ENCODE assay signal across 9 cellular contexts in the genomic region with DNA sequence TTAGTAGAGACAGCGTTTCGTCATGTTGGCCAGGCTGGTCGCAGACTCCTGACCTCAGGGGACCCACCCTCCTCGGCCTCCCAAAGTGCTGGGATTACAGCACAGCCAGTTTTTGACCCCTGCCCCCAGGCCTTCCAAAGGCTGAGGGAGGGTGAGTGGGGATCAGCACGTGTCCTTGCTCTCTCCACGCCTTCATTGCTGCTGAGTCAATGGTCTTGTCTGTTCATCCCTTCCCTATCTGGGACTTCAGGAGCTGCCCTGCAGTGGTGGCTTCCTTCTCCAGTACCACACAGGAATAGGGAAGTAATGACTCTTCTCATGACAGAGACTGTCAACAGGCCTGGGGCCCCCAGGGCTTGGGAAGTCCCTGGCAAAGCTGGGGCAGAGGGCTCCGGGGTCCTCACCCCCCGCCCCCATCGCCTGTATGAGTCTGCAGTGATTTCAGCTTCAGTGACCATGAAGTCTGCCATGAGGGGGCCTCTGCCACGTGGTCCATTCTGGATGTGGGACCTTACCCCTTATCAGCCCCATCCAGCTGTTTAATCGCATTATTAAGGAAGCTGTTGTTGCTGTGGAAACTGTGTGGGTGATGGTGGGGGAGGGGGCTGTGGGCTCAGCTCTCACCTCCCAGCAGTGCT. TPM values are rescaled to one million over a fixed set of nuclear protein-coding genes. Genes with fewer than 3 reads are reported as not detected.
A peak's percentile ranks its signal among the peaks of the same experiment; 100 is the strongest.
DNase-seq lines count a peak whose midpoint lies in the region; ATAC-seq and TF ChIP-seq lines count a peak whose summit lies in the region.
"Had no signal": no experiment of that assay in that cellular context is flagged by ENCODE, and none has a peak within 500 bp of the region (broad histone marks: within the 10 kb centered on the region; RNA-seq: fewer than 3 reads in every experiment).

No MANE protein-coding gene starts in this region.

- no peak for TF ChIP-seq CTCF in esophagus squamous epithelium (IDR thresholded peaks at IDR 0.05)
- TF ChIP-seq CTCF in neural progenitor cell (IDR thresholded peaks at IDR 0.05), result no peak
- TF ChIP-seq CTCF in ovary (IDR thresholded peaks at IDR 0.05), result no peak

- TF ChIP-seq POLR2A in esophagus squamous epithelium (IDR thresholded peaks at IDR 0.05) (no peak), ovary (IDR thresholded peaks at IDR 0.05) (no peak)

- H3K36me3 ChIP-seq in esophagus squamous epithelium, result no peaks in the 10 kb centered on the region
- H3K36me3 ChIP-seq in neural progenitor cell, result no peaks in the 10 kb centered on the region
- no peaks in the 10 kb centered on the region for H3K36me3 ChIP-seq in ovary

- no peak overlapping the region for H3K4me3 ChIP-seq in esophagus squamous epithelium
- H3K4me3 ChIP-seq in neural progenitor cell, result no peak overlapping the region
- H3K4me3 ChIP-seq in ovary, result no peak overlapping the region

- peak overlapping the region; percentile 37 for H3K27ac Mint-ChIP-seq in neural progenitor cell
- H3K27ac Mint-ChIP-seq in activated CD4-positive, alpha-beta memory T cell treated with anti-CD3 and anti-CD28 coated beads for 36 hours, result no peak overlapping the region

- H3K4me3 Mint-ChIP-seq in neural progenitor cell, result no peak overlapping the region
- H3K4me3 Mint-ChIP-seq in activated CD4-positive, alpha-beta memory T cell treated with anti-CD3 and anti-CD28 coated beads for 36 hours, result no peak overlapping the region

- peaks cover 20% of the 10 kb centered on the region for H3K4me1 Mint-ChIP-seq in neural progenitor cell
- H3K4me1 Mint-ChIP-seq in activated CD4-positive, alpha-beta memory T cell treated with anti-CD3 and anti-CD28 coated beads for 36 hours (ENCODE audit: low read depth), result no peaks in the 10 kb centered on the region

- ATAC-seq in HG03045 (IDR thresholded peaks at IDR 0.05; ENCODE audit: unreplicated experiment), result no peak

- H3K4me1 ChIP-seq in esophagus squamous epithelium (peaks cover 36 to 80% (median 40%) of the 10 kb centered on the region in 3 donors), neural progenitor cell (peaks cover 14% of the 10 kb centered on the region), ovary (ENCODE audit: insufficient read depth) (peaks cover 17% of the 10 kb centered on the region)

- H2AFZ ChIP-seq in neural progenitor cell (replicated peaks), result no peak overlapping the region

- H3K27me3 ChIP-seq in esophagus squamous epithelium (peaks cover 0 to 22% (median 0%) of the 10 kb centered on the region in 4 donors), neural progenitor cell (peaks cover 24% of the 10 kb centered on the region), ovary (no peaks in the 10 kb centered on the region)

- no peaks in the 10 kb centered on the region for H3K79me2 ChIP-seq in neural progenitor cell (ENCODE audit: low read depth)

- no peaks in the 10 kb centered on the region for H4K20me1 ChIP-seq in neural progenitor cell (ENCODE audit: low read depth)

- H3F3A ChIP-seq in neural progenitor cell (ENCODE audit: low read depth), result peaks cover 6% of the 10 kb centered on the region

- CTCF ChIA-PET in activated CD4-positive, alpha-beta memory T cell treated with anti-CD3 and anti-CD28 coated beads for 36 hours (lab: Charles Lee), result interaction anchor here (0.8 to 1.7 kb wide), 4 partner anchors 11 to 243 kb away, joined by 3 to 8 read pairs (median 3); a partner anchor contains a TSS

- peaks cover 18% of the 10 kb centered on the region for H3K27me3 Mint-ChIP-seq in neural progenitor cell (ENCODE audit: insufficient read depth, low read depth)
- peaks cover 29% of the 10 kb centered on the region for H3K27me3 Mint-ChIP-seq in activated CD4-positive, alpha-beta memory T cell treated with anti-CD3 and anti-CD28 coated beads for 36 hours

- peak; percentile 36 for DNase-seq in Daoy (ENCODE audit: low read depth)
- DNase-seq in RPMI7951 (ENCODE audit: low read depth), result peak; percentile 74
- no peak for DNase-seq in esophagus squamous epithelium (lab: John Stamatoyannopoulos, UW)
- DNase-seq in neural progenitor cell (ENCODE audit: low spot score), result no peak
- no peak for DNase-seq in ovary
- no peak for DNase-seq in activated CD4-positive, alpha-beta memory T cell treated with anti-CD3 and anti-CD28 coated beads for 36 hours
- no peak for DNase-seq in stimulated activated CD4-positive, alpha-beta T cell treated with anti-CD3 and anti-CD28 coated beads, Interleukin-2, amount 100 ng/mL, for 48 hours
- DNase-seq: MM.1S had no signal

- no peak overlapping the region for H3K4me2 ChIP-seq in neural progenitor cell

- no peaks in the 10 kb centered on the region for H3K9me3 Mint-ChIP-seq in neural progenitor cell
- no peaks in the 10 kb centered on the region for H3K9me3 Mint-ChIP-seq in activated CD4-positive, alpha-beta memory T cell treated with anti-CD3 and anti-CD28 coated beads for 36 hours

- TF ChIP-seq EP300 in ovary (IDR thresholded peaks at IDR 0.05), result no peak

- peak overlapping the region; percentile 4 to 84 (median 60) for H3K27ac ChIP-seq in esophagus squamous epithelium
- H3K27ac ChIP-seq in neural progenitor cell, result no peak overlapping the region
- no peak overlapping the region for H3K27ac ChIP-seq in ovary

- POLR2A ChIA-PET in activated CD4-positive, alpha-beta memory T cell treated with anti-CD3 and anti-CD28 coated beads for 36 hours (lab: Charles Lee), result no interaction called here

- 38 to 39% methylated on average over 6 to 9 of the region's 11 CpGs for WGBS in esophagus squamous epithelium, 2 donors
- 51 to 60% (median 51%) methylated on average over 11 of the region's 11 CpGs for WGBS in ovary, 3 donors

- H3K9ac ChIP-seq in neural progenitor cell, result no peak overlapping the region

- H3K9me3 ChIP-seq in esophagus squamous epithelium (no peaks in the 10 kb centered on the region), neural progenitor cell (ENCODE audit: low read depth) (no peaks in the 10 kb centered on the region), ovary (no peaks in the 10 kb centered on the region)

- intact Hi-C loops in esophagus squamous epithelium (cut with DNase I) (no loop called here), ovary (cut with DNase I) (no loop called here)
- intact Hi-C loops in activated CD4-positive, alpha-beta memory T cell treated with anti-CD3 and anti-CD28 coated beads for 36 hours (cut with micrococcal nuclease), result no loop called here

- H3K36me3 Mint-ChIP-seq in neural progenitor cell, result no peaks in the 10 kb centered on the region
- H3K36me3 Mint-ChIP-seq in activated CD4-positive, alpha-beta memory T cell treated with anti-CD3 and anti-CD28 coated beads for 36 hours, result no peaks in the 10 kb centered on the region

RNA-seq across cellular contexts. Expression of a gene that starts 6.1 kb away (rescaled TPM):
- total RNA-seq in Daoy (2014; rRNA removed; shearing (Covaris generic)), result 10.4 and 14.3 TPM in 2 replicates
- 23.1 and 28.4 TPM in 2 replicates for total RNA-seq in RPMI7951 (2014; rRNA removed; shearing (Covaris generic))
- total RNA-seq in esophagus squamous epithelium (10 to 100 TPM; 19.6 to 93.7 (median 34.1) TPM), neural progenitor cell (ENCODE audit: low replicate concordance) (0.22 TPM in 1 of 2 replicates, not detected in the other), ovary (10 to 100 TPM in 1 of 7 donors, 1 to 10 TPM in 6; 1.4 to 11.4 (median 5.2) TPM)
- 10 to 100 TPM in 1 of 2 donors, 1 to 10 TPM in 1; 2.5 to 14.2 TPM for polyA plus RNA-seq in ovary
- not detected for total RNA-seq in activated CD4-positive, alpha-beta memory T cell treated with anti-CD3 and anti-CD28 coated beads for 36 hours

Comparison
In these comparisons a context has a peak if more than half of its experiments do, and no peak if none do; other contexts are left out.
1. DNase-seq: peak in Daoy (single experiment) and RPMI7951 (single experiment); none in esophagus squamous epithelium (single experiment), neural progenitor cell (single experiment), ovary (0 of 5), activated CD4-positive, alpha-beta memory T cell treated with anti-CD3 and anti-CD28 coated beads for 36 hours (single experiment) and stimulated activated CD4-positive, alpha-beta T cell treated with anti-CD3 and anti-CD28 coated beads, Interleukin-2, amount 100 ng/mL, for 48 hours (0 of 2).
2. H3K27ac ChIP-seq: peak in esophagus squamous epithelium (4 of 4); none in neural progenitor cell (single experiment) and ovary (0 of 2).